ENCODE assay signal across 7 cellular contexts in genomic region chr16:30660424-30661251, GRCh38. TPM values are rescaled to one million over a fixed set of nuclear protein-coding genes. Genes with fewer than 3 reads are reported as not detected.
DNase-seq lines count a peak whose midpoint lies in the region; ATAC-seq, FAIRE-seq and TF ChIP-seq lines count a peak whose summit lies in the region.

No MANE protein-coding gene starts in this region.

- no peak overlapping the region for H3K9ac ChIP-seq in HUES6 (ENCODE audit: low read length)

- ATAC-seq in pancreas (no peak), HG03432 (IDR thresholded peaks at IDR 0.05; ENCODE audit: unreplicated experiment) (no peak)

- intact Hi-C loops in pancreas (cut with DNase I), result loop anchor here in 1 of 3 donors (10.0 kb wide), 1 partner anchor 254 kb away; no protein-coding TSS in a partner anchor
- intact Hi-C loops in uterus (cut with DNase I; ENCODE audit: low total_unique reads), result no loop called here
- intact Hi-C loops in posterior vena cava (cut with DNase I), result loop anchor here in 1 of 2 donors (10.0 kb wide), 1 partner anchor 514 kb away; no protein-coding TSS in a partner anchor

- peaks cover 57% of the 10 kb centered on the region for H3K27me3 ChIP-seq in HUES6 (ENCODE audit: control insufficient read depth, insufficient read depth, low read length)
- H3K27me3 ChIP-seq in pancreas, result no peaks in the 10 kb centered on the region
- H3K27me3 ChIP-seq in uterus, result no peaks in the 10 kb centered on the region

- TF ChIP-seq CTCF in pancreas (IDR thresholded peaks at IDR 0.05), result no peak
- TF ChIP-seq CTCF in uterus (IDR thresholded peaks at IDR 0.05), result no peak

- DNase-seq in activated CD4-positive, alpha-beta T cell treated with anti-CD3 and anti-CD28 coated beads, Interleukin-2, amount 50 U/mL, for 1 hour, result peak; percentile 71
- DNase-seq in effector CD8-positive, alpha-beta T cell (lab: John Stamatoyannopoulos, UW), result peak; percentile 64
- DNase-seq in pancreas, result peak in 2 of 6 donors; percentile 24 to 34
- no peak for DNase-seq in uterus
- DNase-seq in posterior vena cava (ENCODE audit: low spot score), result no peak

- H3K9me3 ChIP-seq in HUES6 (ENCODE audit: control insufficient read depth, insufficient read depth, low read depth, low read length) (no peaks in the 10 kb centered on the region), pancreas (no peaks in the 10 kb centered on the region), uterus (no peaks in the 10 kb centered on the region)

- WGBS in pancreas, 2 donors, result 35 to 46% methylated on average over 21 of the region's 21 CpGs

- no peak for FAIRE-seq in pancreas (lab: Jason Lieb, UNC)

- H3K27ac ChIP-seq in HUES6 (ENCODE audit: low read depth, low read length) (no peak overlapping the region), pancreas (no peak overlapping the region), uterus (peak overlapping the region; percentile 99)

- peaks cover 6% of the 10 kb centered on the region; the same call in 1 of the 2 replicates for H3K4me1 ChIP-seq in HUES6 (ENCODE audit: control insufficient read depth, insufficient read depth, low read length)
- H3K4me1 ChIP-seq in pancreas, result peaks cover 18 to 25% (median 21%) of the 10 kb centered on the region in 3 donors
- H3K4me1 ChIP-seq in uterus, result peaks cover 0 to 18% of the 10 kb centered on the region in 2 donors

- no peak for TF ChIP-seq POLR2A in uterus (IDR thresholded peaks at IDR 0.05)

- H3K36me3 ChIP-seq in HUES6 (ENCODE audit: control insufficient read depth, insufficient read depth, low read length) (peaks cover 44% of the 10 kb centered on the region), pancreas (peaks cover 2 to 36% (median 16%) of the 10 kb centered on the region in 3 donors), uterus (no peaks in the 10 kb centered on the region)

- H3K4me3 ChIP-seq in HUES6 (ENCODE audit: low read depth, low read length) (peak overlapping the region; percentile 84), pancreas (peak overlapping the region; percentile 73 to 95 (median 91)), uterus (peak overlapping the region; percentile 60 to 94)

RNA-seq across cellular contexts. Expression of gene FBRS, which starts 2.4 kb away (rescaled TPM):
- total RNA-seq in pancreas (10 to 100 TPM; 16.1 to 40.4 (median 21.9) TPM), uterus (10 to 100 TPM in 2 of 4 donors, 1 to 10 TPM in 2; 8.5 to 78.4 (median 16.5) TPM), posterior vena cava (10 to 100 TPM; 42.3 to 42.5 TPM)
- polyA plus RNA-seq in pancreas, result 10 to 100 TPM; 47.0 to 60.0 TPM

RNA-seq across cellular contexts. Expression of gene PRR14, which starts 9.9 kb away (rescaled TPM):
- total RNA-seq in pancreas, result 10 to 100 TPM; 23.5 to 44.8 (median 26.8) TPM
- polyA plus RNA-seq in pancreas, result 100 to 1,000 TPM; 120 to 164 TPM
- total RNA-seq in uterus, result 10 to 100 TPM in 2 of 4 donors, 1 to 10 TPM in 2; 1.0 to 82.4 (median 10.0) TPM
- 10 to 100 TPM; 34.5 to 38.5 TPM for total RNA-seq in posterior vena cava

RNA-seq across cellular contexts. Expression of gene SRCAP, which starts 38.3 kb away (rescaled TPM):
- 10 to 100 TPM; 21.3 to 39.6 (median 27.4) TPM for total RNA-seq in pancreas
- 10 to 100 TPM in 1 of 2 donors, 1 to 10 TPM in 1; 7.5 to 34.0 TPM for polyA plus RNA-seq in pancreas
- 10 to 100 TPM in 2 of 4 donors, 1 to 10 TPM in 2; 5.6 to 80.7 (median 26.0) TPM for total RNA-seq in uterus
- 10 to 100 TPM; 41.4 to 44.9 TPM for total RNA-seq in posterior vena cava

RNA-seq across cellular contexts. Expression of gene ZNF689, which starts 50.4 kb away (rescaled TPM):
- total RNA-seq in pancreas (1 to 10 TPM; 4.2 to 6.1 (median 5.4) TPM), uterus (10 to 100 TPM in 1 of 4 donors, 1 to 10 TPM in 3; 3.1 to 11.5 (median 7.0) TPM), posterior vena cava (1 to 10 TPM; 6.9 to 7.1 TPM)
- polyA plus RNA-seq in pancreas, result 1 to 10 TPM; 2.9 to 4.4 TPM

Comparison
In these comparisons a context has a peak if more than half of its experiments do, and no peak if none do; other contexts are left out.
1. H3K27ac ChIP-seq: peak in uterus (2 of 2); none in HUES6 (single experiment) and pancreas (0 of 4).
2. DNase-seq: peak in activated CD4-positive, alpha-beta T cell treated with anti-CD3 and anti-CD28 coated beads, Interleukin-2, amount 50 U/mL, for 1 hour (single experiment) and effector CD8-positive, alpha-beta T cell (single experiment); none in uterus (0 of 2) and posterior vena cava (single experiment).
3. Peak in every context shown above with its lines, with median percentiles within 50 percentile points of each other: H3K4me3 ChIP-seq.